In genomic region chr6:84408028-84408427, GRCh38 we compare ENCODE assay signal across 21 cellular contexts.
"Had no signal": no experiment of that assay in that cellular context is flagged by ENCODE, and none has a peak within 500 bp of the region (broad histone marks: within the 10 kb centered on the region; RNA-seq: fewer than 3 reads in every experiment).

No MANE protein-coding gene starts in this region.

- H3K4me1 Mint-ChIP-seq: activated naive CD4-positive, alpha-beta T cell treated with anti-CD3 and anti-CD28 coated beads, Interleukin-2, amount 10 ng/mL, durations not matched to agents 7 days and 5 days; activated naive CD8-positive, alpha-beta T cell treated with anti-CD3 and anti-CD28 coated beads for 36 hours; IgD-negative memory B cell had no signal

- H3K4me3 Mint-ChIP-seq: activated CD8-positive, alpha-beta T cell treated with anti-CD3 and anti-CD28 coated beads for 36 hours; activated naive CD4-positive, alpha-beta T cell treated with anti-CD3 and anti-CD28 coated beads, Interleukin-2, amount 10 ng/mL, durations not matched to agents 7 days and 5 days; activated naive CD8-positive, alpha-beta T cell treated with anti-CD3 and anti-CD28 coated beads for 36 hours; activated T-cell treated with anti-CD3 and anti-CD28 coated beads, Interleukin-2, amount 50 U/mL, for 72 hours; IgD-negative memory B cell; T-helper 1 cell treated with Interleukin-12 subunit alpha and Interleukin-12 subunit beta and Interleukin-4 antibody, amounts not matched to agents 30 μg/mL and 1 μg/mL, for 36 hours had no signal

- H3K4me2 ChIP-seq: KMS-11 had no signal

- H3K9ac ChIP-seq: KMS-11 had no signal

- H3K9me3 Mint-ChIP-seq: activated CD8-positive, alpha-beta T cell treated with anti-CD3 and anti-CD28 coated beads for 36 hours; activated naive CD4-positive, alpha-beta T cell treated with anti-CD3 and anti-CD28 coated beads, Interleukin-2, amount 10 ng/mL, durations not matched to agents 7 days and 5 days; activated naive CD8-positive, alpha-beta T cell treated with anti-CD3 and anti-CD28 coated beads for 36 hours; activated T-helper 2 cell treated with anti-CD3 and anti-CD28 coated beads, Interferon-gamma antibody, Interleukin-2, Interleukin-4, amounts not matched to agents 10 μg/mL and 5 μg/mL and 100 μg/mL, durations not matched to agents 14 hours and 24 hours and 36 hours; IgD-negative memory B cell; T-helper 1 cell treated with Interleukin-12 subunit alpha and Interleukin-12 subunit beta and Interleukin-4 antibody, amounts not matched to agents 30 μg/mL and 1 μg/mL, for 36 hours had no signal

- H3K27me3 Mint-ChIP-seq: activated CD8-positive, alpha-beta T cell treated with anti-CD3 and anti-CD28 coated beads for 36 hours; activated naive CD4-positive, alpha-beta T cell treated with anti-CD3 and anti-CD28 coated beads, Interleukin-2, amount 10 ng/mL, durations not matched to agents 7 days and 5 days; activated naive CD8-positive, alpha-beta T cell treated with anti-CD3 and anti-CD28 coated beads for 36 hours; IgD-negative memory B cell had no signal

- H3K27ac ChIP-seq: KMS-11, Peyer's patch had no signal

- H3K27ac Mint-ChIP-seq: activated CD8-positive, alpha-beta T cell treated with anti-CD3 and anti-CD28 coated beads for 36 hours; activated naive CD4-positive, alpha-beta T cell treated with anti-CD3 and anti-CD28 coated beads, Interleukin-2, amount 10 ng/mL, durations not matched to agents 7 days and 5 days; activated naive CD8-positive, alpha-beta T cell treated with anti-CD3 and anti-CD28 coated beads for 36 hours; activated T-cell treated with anti-CD3 and anti-CD28 coated beads, Interleukin-2, amount 50 U/mL, for 72 hours; activated T-helper 2 cell treated with anti-CD3 and anti-CD28 coated beads, Interferon-gamma antibody, Interleukin-2, Interleukin-4, amounts not matched to agents 10 μg/mL and 5 μg/mL and 100 μg/mL, durations not matched to agents 14 hours and 24 hours and 36 hours; IgD-negative memory B cell; T-helper 1 cell treated with Interleukin-12 subunit alpha and Interleukin-12 subunit beta and Interleukin-4 antibody, amounts not matched to agents 30 μg/mL and 1 μg/mL, for 36 hours had no signal

- H3K4me1 ChIP-seq: Peyer's patch had no signal

- ATAC-seq: activated CD4-positive, CD25-positive, alpha-beta regulatory T cell treated with anti-CD3 and anti-CD28 coated beads, Interleukin-2, amount 50 U/mL, for 24 hours; activated CD8-positive, alpha-beta T cell treated with anti-CD3 and anti-CD28 coated beads for 36 hours; activated T-cell treated with anti-CD3 and anti-CD28 coated beads, Interleukin-2, amount 50 U/mL, for 72 hours had no signal

- H3K27me3 ChIP-seq: MG63, Peyer's patch had no signal

- H3K36me3 ChIP-seq: MG63, Peyer's patch had no signal

- H3K36me3 Mint-ChIP-seq: activated naive CD4-positive, alpha-beta T cell treated with anti-CD3 and anti-CD28 coated beads, Interleukin-2, amount 10 ng/mL, durations not matched to agents 7 days and 5 days; activated naive CD8-positive, alpha-beta T cell treated with anti-CD3 and anti-CD28 coated beads for 36 hours; IgD-negative memory B cell had no signal

- DNase-seq: activated CD4-positive, alpha-beta T cell treated with anti-CD3 and anti-CD28 coated beads for 4 hours; activated CD8-positive, alpha-beta memory T cell treated with anti-CD3 and anti-CD28 coated beads, Interleukin-2, amount 50 U/mL, for 4 hours; activated CD8-positive, alpha-beta T cell treated with anti-CD3 and anti-CD28 coated beads for 36 hours; activated gamma-delta T cell treated with Interleukin-2 at 50 U/mL for 16 hours; activated naive CD4-positive, alpha-beta T cell treated with anti-CD3 and anti-CD28 coated beads, Interleukin-2, amount 10 ng/mL, durations not matched to agents 7 days and 5 days; activated naive CD8-positive, alpha-beta T cell treated with anti-CD3 and anti-CD28 coated beads for 36 hours; activated T-cell treated with anti-CD3 and anti-CD28 coated beads, Interleukin-2, amount 50 U/mL, for 72 hours; MG63; MV-4-11; NCI-H1105 treated with DMSO at 0.1 percent for 48 hours; NCI-H1436 treated with DMSO at 0.1 percent for 48 hours; NCI-H187; NCI-H2081; NCI-H510A treated with DMSO at 0.1 percent for 48 hours; Peyer's patch; SHP77 had no signal

- H3K9me3 ChIP-seq: MG63, Peyer's patch had no signal

- H3K4me3 ChIP-seq: MG63, Peyer's patch had no signal
